Comparison of ENCODE assay signal across 18 cellular contexts in the genomic region with DNA sequence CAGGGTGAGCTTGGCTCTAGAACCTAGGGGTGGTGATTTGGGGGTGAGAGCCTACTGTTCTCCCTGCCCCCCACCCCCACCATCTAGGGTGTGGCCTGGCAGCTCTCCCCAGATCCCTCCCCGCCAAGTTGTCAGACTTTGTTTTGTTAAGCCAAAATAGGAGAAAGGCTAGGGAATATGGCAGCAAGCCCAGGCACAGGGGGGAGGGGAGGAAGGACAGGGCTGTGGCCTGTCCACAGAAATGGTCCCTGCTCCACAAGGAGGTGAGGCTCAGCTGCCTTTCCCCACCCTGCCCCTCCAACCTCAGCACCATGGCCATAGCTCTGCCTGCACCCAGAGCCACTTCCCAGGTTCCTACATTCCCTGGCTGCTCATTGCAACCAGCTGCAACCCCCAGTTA. TPM values are rescaled to one million over a fixed set of nuclear protein-coding genes. Genes with fewer than 3 reads are reported as not detected.
DNase-seq lines count a peak whose midpoint lies in the region; ATAC-seq and TF ChIP-seq lines count a peak whose summit lies in the region.
"Had no signal": no experiment of that assay in that cellular context is flagged by ENCODE, and none has a peak within 500 bp of the region (broad histone marks: within the 10 kb centered on the region; RNA-seq: fewer than 3 reads in every experiment).

No MANE protein-coding gene starts in this region.

- H3K4me1 ChIP-seq in adrenal gland (replicated peaks in 1 of 2) (no peaks in the 10 kb centered on the region), lung (ENCODE audit: control insufficient read depth in 2 of 2, insufficient read depth in 2 of 2, low read length in 2 of 2) (peaks cover 5 to 13% of the 10 kb centered on the region in 2 donors), thyroid gland (peaks cover 15 to 30% of the 10 kb centered on the region in 2 donors)

- no peaks in the 10 kb centered on the region for H3K9me3 ChIP-seq in adrenal gland (replicated peaks in 1 of 3)
- no peaks in the 10 kb centered on the region for H3K9me3 ChIP-seq in lung (ENCODE audit: control insufficient read depth in 2 of 2, insufficient read depth in 1 of 2, low read length in 1 of 2)
- no peaks in the 10 kb centered on the region for H3K9me3 ChIP-seq in thyroid gland

- DNase-seq in adrenal gland (peak; percentile 48 to 81 (median 64)), head of caudate nucleus (peak in 39 of 42 donors; percentile 8 to 67 (median 41)), lung (ENCODE audit: low spot score) (peak; percentile 37), thyroid gland (peak; percentile 91 to 93), NCI-H1092 treated with DMSO at 0.1 percent for 48 hours (lab: John Stamatoyannopoulos, UW) (no peak), HT-29 (ENCODE audit: low spot score) (no peak)
- DNase-seq: activated CD4-positive, alpha-beta T cell treated with anti-CD3 and anti-CD28 coated beads, Interleukin-2, amount 50 U/mL, for 1 hour; activated T-cell treated with anti-CD3 and anti-CD28 coated beads for 4 hours; DND-41; NCI-H1105 treated with DMSO at 0.1 percent for 48 hours; NCI-H2107; NCI-H526 treated with DMSO at 0.1 percent for 48 hours; SIG-M5; T-cell; trophoblast cell had no signal

- TF ChIP-seq CTCF in adrenal gland (IDR thresholded peaks at IDR 0.05) (no peak), lung (IDR thresholded peaks at IDR 0.05; ENCODE audit: control extremely low read depth, extremely low read depth) (no peak), thyroid gland (IDR thresholded peaks at IDR 0.05) (no peak)

- TF ChIP-seq POLR2A in adrenal gland (IDR thresholded peaks at IDR 0.05) (no peak), thyroid gland (IDR thresholded peaks at IDR 0.05) (no peak)

- 38 to 73% (median 67%) methylated on average over 1 of the region's 1 CpG for WGBS in adrenal gland, 4 donors
- 35 to 64% methylated on average over 1 of the region's 1 CpG for WGBS in lung, 2 donors
- 17% methylated on average over 1 of the region's 1 CpG; no CpG with 5 or more reads in 1 of the 2 donors for WGBS in thyroid gland, 2 donors

- H3K27ac ChIP-seq in adrenal gland, result no peak overlapping the region
- H3K27ac ChIP-seq in lung (ENCODE audit: low read depth in 1 of 2, low read length in 1 of 2), result no peak overlapping the region
- H3K27ac ChIP-seq in thyroid gland, result peak overlapping the region in 1 of 3 donors; percentile 52

- ATAC-seq in lung (ENCODE audit: insufficient read depth, low FRiP score) (no peak), GM21576 (IDR thresholded peaks at IDR 0.05; ENCODE audit: unreplicated experiment) (no peak)
- ATAC-seq: stimulated activated memory B cell treated with anti-CD40 and anti-IgM and Interleukin-4, amounts not matched to agents 10 μg/mL and 1 μg/mL and 100 μg/mL, for 72 hours; T-cell had no signal

- H3K27me3 ChIP-seq in adrenal gland (no peaks in the 10 kb centered on the region), lung (ENCODE audit: control insufficient read depth, insufficient read depth) (no peaks in the 10 kb centered on the region), thyroid gland (no peaks in the 10 kb centered on the region)

- no peaks in the 10 kb centered on the region for H3K36me3 ChIP-seq in adrenal gland (replicated peaks in 1 of 2)
- H3K36me3 ChIP-seq in lung (ENCODE audit: control insufficient read depth in 2 of 2, insufficient read depth in 2 of 2, low read length in 2 of 2), result no peaks in the 10 kb centered on the region
- peaks cover 0 to 4% of the 10 kb centered on the region in 2 donors for H3K36me3 ChIP-seq in thyroid gland

- H3K4me3 ChIP-seq in adrenal gland, result no peak overlapping the region
- no peak overlapping the region for H3K4me3 ChIP-seq in lung
- no peak overlapping the region for H3K4me3 ChIP-seq in thyroid gland (replicated peaks in 1 of 3)

- intact Hi-C loops in adrenal gland (cut with DNase I), result no loop called here
- intact Hi-C loops in head of caudate nucleus (cut with DNase I), result no loop called here
- intact Hi-C loops in thyroid gland (cut with DNase I), result no loop called here

RNA-seq across cellular contexts. Expression of gene SCUBE3, which starts 17.2 kb away (rescaled TPM):
- 10 to 100 TPM in 5 of 8 donors, 1 to 10 TPM in 3; 1.9 to 32.8 (median 12.1) TPM for total RNA-seq in adrenal gland
- 1 to 10 TPM in 2 of 3 donors, under 1 TPM in 1; 0.61 to 2.9 (median 1.6) TPM for polyA plus RNA-seq in adrenal gland
- total RNA-seq in lung, result 1 to 10 TPM; 1.4 to 2.1 TPM
- polyA plus RNA-seq in lung, result under 1 TPM; 0.02 to 0.43 TPM
- 100 to 1,000 TPM in 1 of 4 donors, 10 to 100 TPM in 3; 45.5 to 119 (median 66.3) TPM for total RNA-seq in thyroid gland
- total RNA-seq in HT-29 (2014; rRNA removed; shearing (Covaris generic)), result not detected in 2 replicates
- total RNA-seq: OCI-LY7 had no signal

RNA-seq across cellular contexts. Expression of gene ZNF76, which starts 28.6 kb away (rescaled TPM):
- total RNA-seq in adrenal gland (10 to 100 TPM; 26.1 to 74.0 (median 45.2) TPM), lung (10 to 100 TPM; 32.5 to 38.7 TPM), thyroid gland (10 to 100 TPM; 54.3 to 81.7 (median 71.6) TPM)
- polyA plus RNA-seq in adrenal gland (100 to 1,000 TPM in 2 of 3 donors, 10 to 100 TPM in 1; 25.3 to 185 (median 100) TPM), lung (10 to 100 TPM; 27.6 to 34.5 TPM)
- 19.5 and 23.1 TPM in 2 replicates for total RNA-seq in HT-29 (2014; rRNA removed; shearing (Covaris generic))

Comparison
In these comparisons a context has a peak if more than half of its experiments do, and no peak if none do; other contexts are left out.
1. DNase-seq: peak in adrenal gland (7 of 7), head of caudate nucleus (39 of 42), lung (single experiment) and thyroid gland (2 of 2); none in NCI-H1092 treated with DMSO at 0.1 percent for 48 hours (single experiment) and HT-29 (single experiment).